ENCODE assay signal across 9 cellular contexts in the genomic region with DNA sequence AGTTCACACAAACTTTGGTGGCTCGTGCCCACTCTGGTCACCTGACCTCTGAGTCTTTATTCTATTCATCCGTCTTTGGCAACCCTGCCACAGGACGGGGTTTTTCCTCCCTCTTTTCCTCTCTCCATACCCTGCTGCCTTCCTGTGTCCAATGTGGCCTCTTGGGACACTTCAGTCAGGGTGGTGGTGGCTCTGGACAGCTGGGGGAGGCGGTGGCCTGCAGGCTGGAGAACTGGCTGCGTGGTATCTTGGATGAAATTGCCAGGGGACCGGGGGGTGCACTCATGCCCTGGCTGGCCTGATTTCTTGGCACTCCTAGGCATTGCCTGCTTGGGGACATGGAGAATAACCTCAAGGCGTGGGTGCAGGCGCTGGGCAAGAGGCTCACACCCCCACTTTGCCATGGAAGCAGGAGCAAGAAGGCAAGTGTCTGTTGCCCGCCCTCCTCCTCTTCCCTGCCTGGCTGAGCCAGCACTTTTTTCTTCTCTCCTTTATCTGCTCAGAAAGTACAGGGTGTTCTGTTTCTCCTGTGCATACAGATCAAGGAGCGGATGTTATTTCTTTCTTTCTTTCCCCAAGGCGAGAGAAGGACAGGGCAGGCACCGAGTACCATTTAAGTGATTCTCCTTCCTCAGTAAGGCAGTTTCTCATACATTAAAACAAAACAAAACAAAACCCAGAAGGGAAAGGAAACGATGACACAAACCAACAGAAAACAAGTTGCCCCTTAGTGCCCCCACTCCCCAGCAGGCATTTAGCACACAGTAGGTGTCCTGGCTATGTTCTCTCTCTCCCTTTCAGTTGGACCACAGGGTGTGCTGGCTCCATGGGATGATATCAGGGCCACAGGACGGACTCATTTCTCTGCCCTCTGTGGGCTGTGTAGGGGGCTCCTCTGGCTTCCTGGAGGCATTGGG. TPM values are rescaled to one million over a fixed set of nuclear protein-coding genes. Genes with fewer than 3 reads are reported as not detected.
DNase-seq lines count a peak whose midpoint lies in the region; ATAC-seq and TF ChIP-seq lines count a peak whose summit lies in the region.
"Had no signal": no experiment of that assay in that cellular context is flagged by ENCODE, and none has a peak within 500 bp of the region (broad histone marks: within the 10 kb centered on the region; RNA-seq: fewer than 3 reads in every experiment).

No MANE protein-coding gene starts in this region.

- no peak for DNase-seq in CD4-positive, alpha-beta memory T cell
- DNase-seq in RWPE2 (ENCODE audit: low spot score) (no peak), dorsolateral prefrontal cortex (peak in 6 of 10 donors; percentile 54 to 71 (median 68)), osteocyte (ENCODE audit: extremely low spot score, unreplicated experiment) (no peak), NCI-H146 treated with DMSO at 0.1 percent for 48 hours (lab: John Stamatoyannopoulos, UW; ENCODE audit: unreplicated experiment) (no peak), psoas muscle (no peak), gastrocnemius medialis (no peak)
- DNase-seq: activated CD4-positive, alpha-beta T cell treated with anti-CD3 and anti-CD28 coated beads, Interleukin-2, amount 50 U/mL, for 48 hours had no signal

- H3K9me3 Mint-ChIP-seq in CD4-positive, alpha-beta memory T cell, result no peaks in the 10 kb centered on the region
- no peaks in the 10 kb centered on the region for H3K9me3 Mint-ChIP-seq in osteocyte (ENCODE audit: unreplicated experiment)

- H3K27ac Mint-ChIP-seq in CD4-positive, alpha-beta memory T cell, result peak overlapping the region; percentile 48 to 95 (median 86)
- H3K27ac Mint-ChIP-seq in osteocyte (ENCODE audit: unreplicated experiment), result peak overlapping the region; percentile 85

- TF ChIP-seq POLR2A in gastrocnemius medialis (IDR thresholded peaks at IDR 0.05), result no peak

- no peaks in the 10 kb centered on the region for H3K36me3 Mint-ChIP-seq in CD4-positive, alpha-beta memory T cell
- peaks cover 4% of the 10 kb centered on the region for H3K36me3 Mint-ChIP-seq in osteocyte (ENCODE audit: unreplicated experiment)

- peaks cover 9 to 27% (median 17%) of the 10 kb centered on the region in 4 donors for H3K4me1 Mint-ChIP-seq in CD4-positive, alpha-beta memory T cell
- peaks cover 30% of the 10 kb centered on the region for H3K4me1 Mint-ChIP-seq in osteocyte (ENCODE audit: unreplicated experiment)

- POLR2A ChIA-PET in CD4-positive, alpha-beta memory T cell (lab: Charles Lee; ENCODE audit: partially characterized antibody), result interaction anchor here (1.4 kb wide), 1 partner anchor 88 kb away, joined by 5 read pairs; no protein-coding TSS in a partner anchor

- in situ Hi-C loops in gastrocnemius medialis (cut with MboI; ENCODE audit: low sequenced_read_pairs in 4 of 4), result no loop called here

- ATAC-seq in RWPE2 (ENCODE audit: low read depth) (0 out of 3 replicates have a peak, but pooled peaks have one; percentile 4), psoas muscle (no peak), GM21528 (IDR thresholded peaks at IDR 0.05; ENCODE audit: low FRiP score, unreplicated experiment) (no peak), gastrocnemius medialis (no peak)

- CTCF ChIA-PET in CD4-positive, alpha-beta memory T cell (lab: Charles Lee; ENCODE audit: partially characterized antibody), result no interaction called here

- no peak for TF ChIP-seq CTCF in RWPE2 (IDR thresholded peaks at IDR 0.05; ENCODE audit: poor library complexity, severe bottlenecking)
- no peak for TF ChIP-seq CTCF in dorsolateral prefrontal cortex (IDR thresholded peaks at IDR 0.05 in 54 of 56, conservative IDR thresholded peaks at IDR 0.05 in 2 of 56; ENCODE audit: low read depth in 1 of 56, partially characterized antibody in 56 of 56)
- TF ChIP-seq CTCF in osteocyte (IDR thresholded peaks at IDR 0.05), result no peak
- no peak for TF ChIP-seq CTCF in psoas muscle (IDR thresholded peaks at IDR 0.05)
- no peak for TF ChIP-seq CTCF in gastrocnemius medialis (IDR thresholded peaks at IDR 0.05 in 4 of 5, conservative IDR thresholded peaks at IDR 0.05 in 1 of 5)

- H3K27me3 Mint-ChIP-seq in CD4-positive, alpha-beta memory T cell, result no peaks in the 10 kb centered on the region
- no peaks in the 10 kb centered on the region for H3K27me3 Mint-ChIP-seq in osteocyte (ENCODE audit: unreplicated experiment)

- H3K9me3 ChIP-seq in CD4-positive, alpha-beta memory T cell (ENCODE audit: control insufficient read depth in 1 of 2, low read length in 2 of 2), result no peaks in the 10 kb centered on the region
- H3K9me3 ChIP-seq in RWPE2 (ENCODE audit: severe bottlenecking), result no peaks in the 10 kb centered on the region
- H3K9me3 ChIP-seq in psoas muscle, result no peaks in the 10 kb centered on the region
- H3K9me3 ChIP-seq in gastrocnemius medialis, result no peaks in the 10 kb centered on the region

- intact Hi-C loops in CD4-positive, alpha-beta memory T cell (cut with micrococcal nuclease), result no loop called here
- intact Hi-C loops in dorsolateral prefrontal cortex (cut with DNase I) (no loop called here), psoas muscle (cut with DNase I) (loop anchor here in 1 of 2 donors (1.0 kb wide), 1 partner anchor 63 kb away; no protein-coding TSS in a partner anchor), gastrocnemius medialis (cut with DNase I; ENCODE audit: low total_unique reads) (no loop called here)

- peak overlapping the region in 6 of 8 donors; percentile 7 to 72 (median 50) for H3K4me3 Mint-ChIP-seq in CD4-positive, alpha-beta memory T cell
- H3K4me3 Mint-ChIP-seq in osteocyte (ENCODE audit: unreplicated experiment), result peak overlapping the region; percentile 70

- 58 to 76% (median 75%) methylated on average over 14 of the region's 14 CpGs for WGBS in psoas muscle, 3 donors

- H3K27me3 ChIP-seq in CD4-positive, alpha-beta memory T cell (ENCODE audit: insufficient read depth, low read length), result no peaks in the 10 kb centered on the region
- H3K27me3 ChIP-seq in RWPE2 (ENCODE audit: insufficient read depth, poor library complexity, severe bottlenecking) (no peaks in the 10 kb centered on the region), dorsolateral prefrontal cortex (no peaks in the 10 kb centered on the region), psoas muscle (ENCODE audit: insufficient read depth in 3 of 3, low read length in 2 of 3) (no peaks in the 10 kb centered on the region), gastrocnemius medialis (no peaks in the 10 kb centered on the region)

- no peak overlapping the region for H3K4me3 ChIP-seq in CD4-positive, alpha-beta memory T cell (ENCODE audit: low read length in 2 of 2)
- no peak overlapping the region for H3K4me3 ChIP-seq in RWPE2 (ENCODE audit: severe bottlenecking)
- H3K4me3 ChIP-seq in dorsolateral prefrontal cortex, result peak overlapping the region; percentile 25 to 84 (median 72)
- H3K4me3 ChIP-seq in psoas muscle, result no peak overlapping the region
- H3K4me3 ChIP-seq in gastrocnemius medialis, result no peak overlapping the region

- H3K4me1 ChIP-seq in CD4-positive, alpha-beta memory T cell (ENCODE audit: insufficient read depth, low read length), result peaks cover 15% of the 10 kb centered on the region
- peaks cover 9% of the 10 kb centered on the region for H3K4me1 ChIP-seq in RWPE2 (ENCODE audit: insufficient read depth, poor library complexity, severe bottlenecking)
- peaks cover 6% of the 10 kb centered on the region for H3K4me1 ChIP-seq in psoas muscle
- H3K4me1 ChIP-seq in gastrocnemius medialis, result peaks cover 0 to 9% of the 10 kb centered on the region in 2 donors

- H3K36me3 ChIP-seq in CD4-positive, alpha-beta memory T cell (ENCODE audit: insufficient read depth, low read length), result no peaks in the 10 kb centered on the region
- H3K36me3 ChIP-seq in RWPE2 (ENCODE audit: low read depth), result peaks cover 4% of the 10 kb centered on the region
- peaks cover 4% of the 10 kb centered on the region in 2 donors for H3K36me3 ChIP-seq in psoas muscle (ENCODE audit: insufficient read depth in 1 of 2, low read depth in 1 of 2)
- no peaks in the 10 kb centered on the region for H3K36me3 ChIP-seq in gastrocnemius medialis

- no peak overlapping the region for H3K27ac ChIP-seq in CD4-positive, alpha-beta memory T cell (ENCODE audit: low read depth, low read length)
- peak overlapping the region; percentile 78 for H3K27ac ChIP-seq in RWPE2 (ENCODE audit: poor library complexity, severe bottlenecking)
- peak overlapping the region; percentile 66 to 98 (median 95) for H3K27ac ChIP-seq in dorsolateral prefrontal cortex
- H3K27ac ChIP-seq in psoas muscle, result no peak overlapping the region
- no peak overlapping the region for H3K27ac ChIP-seq in gastrocnemius medialis

RNA-seq across cellular contexts. Expression of a gene that starts 22.3 kb away (rescaled TPM):
- total RNA-seq in CD4-positive, alpha-beta memory T cell, result 1 to 10 TPM in 1 of 2 experiments, under 1 TPM in 1; 0.41 to 1.4 TPM
- under 1 TPM; 0.19 to 0.84 TPM for polyA plus RNA-seq in CD4-positive, alpha-beta memory T cell
- total RNA-seq in dorsolateral prefrontal cortex (100 to 1,000 TPM in 2 of 120 experiments, 10 to 100 TPM in 118; 28.1 to 182 (median 50.5) TPM), osteocyte (14.5 and 14.8 TPM in 2 replicates), psoas muscle (1 to 10 TPM; 2.1 to 5.7 (median 4.0) TPM), gastrocnemius medialis (1 to 10 TPM in 3 of 4 donors, under 1 TPM in 1; 0.63 to 4.1 (median 2.2) TPM)
- polyA plus RNA-seq in psoas muscle, result 1 to 10 TPM; 1.7 to 4.8 (median 2.2) TPM

Comparison
In these comparisons a context has a peak if more than half of its experiments do, and no peak if none do; other contexts are left out.
1. DNase-seq: peak in dorsolateral prefrontal cortex (6 of 10); none in CD4-positive, alpha-beta memory T cell (0 of 5), RWPE2 (single experiment), osteocyte (single experiment), NCI-H146 treated with DMSO at 0.1 percent for 48 hours (single experiment), psoas muscle (0 of 2) and gastrocnemius medialis (0 of 2).
2. H3K27ac ChIP-seq: peak in RWPE2 (single experiment) and dorsolateral prefrontal cortex (59 of 59); none in CD4-positive, alpha-beta memory T cell (single experiment), psoas muscle (single experiment) and gastrocnemius medialis (0 of 4).
3. H3K4me3 ChIP-seq: peak in dorsolateral prefrontal cortex (59 of 59); none in CD4-positive, alpha-beta memory T cell (0 of 2), RWPE2 (single experiment), psoas muscle (single experiment) and gastrocnemius medialis (0 of 4).